In genomic region chr2:144330951-144331651, GRCh38 we compare ENCODE assay signal across 8 cellular contexts.
DNase-seq lines count a peak whose midpoint lies in the region; ATAC-seq and TF ChIP-seq lines count a peak whose summit lies in the region.

No MANE protein-coding gene starts in this region.

- ATAC-seq in SK-N-SH treated with all-trans-retinoic acid at 6 μM for 48 hours (peak; percentile 8), aorta (ENCODE audit: low FRiP score) (no peak), HG03095 (IDR thresholded peaks at IDR 0.05; ENCODE audit: unreplicated experiment) (no peak)

- intact Hi-C loops in aorta (cut with DNase I) = loop anchor here (5.0 to 10.0 kb wide), 3 partner anchors 54 to 96 kb away; no protein-coding TSS in a partner anchor

- H3K4me1 ChIP-seq in muscle layer of colon (ENCODE audit: insufficient read depth, low read length) (peaks cover 10% of the 10 kb centered on the region), aorta (ENCODE audit: control insufficient read depth in 1 of 2, insufficient read depth in 2 of 2, low read length in 2 of 2) (no peaks in the 10 kb centered on the region)

- H3K27ac ChIP-seq in cingulate gyrus (ENCODE audit: low read depth, low read length) = peak overlapping the region; percentile 90
- peak overlapping the region; percentile 76 for H3K27ac ChIP-seq in muscle layer of colon (ENCODE audit: low read depth, low read length)
- no peak overlapping the region for H3K27ac ChIP-seq in aorta (ENCODE audit: low read depth in 1 of 2, low read length in 2 of 2)

- H3K27me3 ChIP-seq in muscle layer of colon (ENCODE audit: control insufficient read depth in 1 of 2, insufficient read depth in 2 of 2, low read length in 2 of 2) (no peaks in the 10 kb centered on the region), aorta (ENCODE audit: control insufficient read depth in 1 of 2, insufficient read depth in 2 of 2, low read length in 1 of 2) (no peaks in the 10 kb centered on the region)

- 9 to 10% methylated on average over 11 of the region's 11 CpGs for WGBS in aorta, 2 donors

- H3K36me3 ChIP-seq in muscle layer of colon (ENCODE audit: insufficient read depth, low read length) (no peaks in the 10 kb centered on the region), aorta (ENCODE audit: control insufficient read depth in 1 of 2, insufficient read depth in 2 of 2, low read length in 1 of 2) (no peaks in the 10 kb centered on the region)

- DNase-seq in SIG-M5 treated with dmso at 0.1 percent for 504 hours (lab: John Stamatoyannopoulos, UW; ENCODE audit: unreplicated experiment) (peak; percentile 38), SIG-M5 (lab: John Stamatoyannopoulos, UW) (no peak), aorta (no peak), NCI-H146 treated with DMSO at 0.1 percent for 48 hours (lab: John Stamatoyannopoulos, UW; ENCODE audit: unreplicated experiment) (no peak)

- H3K9me3 ChIP-seq in muscle layer of colon (ENCODE audit: low read length) (no peaks in the 10 kb centered on the region), aorta (ENCODE audit: control insufficient read depth, low read length) (no peaks in the 10 kb centered on the region)

- H3K9ac ChIP-seq in muscle layer of colon (ENCODE audit: low read length) = peak overlapping the region; percentile 34

- peak overlapping the region; percentile 53 to 83 for H3K4me3 ChIP-seq in muscle layer of colon (ENCODE audit: low read depth in 1 of 2, low read length in 2 of 2)
- peak overlapping the region; percentile 69 to 77 for H3K4me3 ChIP-seq in aorta (ENCODE audit: low read length in 2 of 2)

TF ChIP-seq in SK-N-SH treated with all-trans-retinoic acid at 6 μM for 48 hours, 23 proteins besides CTCF, POLR2A, EP300 and RAD21:
- no peak for TF ChIP-seq PATZ1 (CRISPR knock-in tag; IDR thresholded peaks at IDR 0.05; ENCODE audit: borderline replicate concordance)
- TF ChIP-seq ARNTL (CRISPR knock-in tag; IDR thresholded peaks at IDR 0.05; ENCODE audit: borderline replicate concordance, low read depth) = no peak
- no peak for TF ChIP-seq SNAI2 (CRISPR knock-in tag; IDR thresholded peaks at IDR 0.05)
- no peak for TF ChIP-seq ZNF8 (CRISPR knock-in tag; IDR thresholded peaks at IDR 0.05)
- TF ChIP-seq BACH2 (CRISPR knock-in tag; IDR thresholded peaks at IDR 0.05; ENCODE audit: borderline replicate concordance) = no peak
- TF ChIP-seq OSR1 (CRISPR knock-in tag; IDR thresholded peaks at IDR 0.05) = no peak
- no peak for TF ChIP-seq PPARA (CRISPR knock-in tag; IDR thresholded peaks at IDR 0.05; ENCODE audit: borderline replicate concordance)
- TF ChIP-seq TSHZ2 (CRISPR knock-in tag; IDR thresholded peaks at IDR 0.05) = no peak
- no peak for TF ChIP-seq ZFP30 (CRISPR knock-in tag; IDR thresholded peaks at IDR 0.05)
- no peak for TF ChIP-seq TCF4 (CRISPR knock-in tag; IDR thresholded peaks at IDR 0.05; ENCODE audit: borderline replicate concordance)
- no peak for TF ChIP-seq GLIS3 (CRISPR knock-in tag; IDR thresholded peaks at IDR 0.05)
- TF ChIP-seq CREB5 (CRISPR knock-in tag; IDR thresholded peaks at IDR 0.05; ENCODE audit: low read depth) = no peak

Comparison
In these comparisons a context has a peak if more than half of its experiments do, and no peak if none do; other contexts are left out.
1. H3K27ac ChIP-seq: peak in cingulate gyrus (single experiment) and muscle layer of colon (single experiment); none in aorta (0 of 2).